ENCODE assay signal across 15 cellular contexts in the genomic region with DNA sequence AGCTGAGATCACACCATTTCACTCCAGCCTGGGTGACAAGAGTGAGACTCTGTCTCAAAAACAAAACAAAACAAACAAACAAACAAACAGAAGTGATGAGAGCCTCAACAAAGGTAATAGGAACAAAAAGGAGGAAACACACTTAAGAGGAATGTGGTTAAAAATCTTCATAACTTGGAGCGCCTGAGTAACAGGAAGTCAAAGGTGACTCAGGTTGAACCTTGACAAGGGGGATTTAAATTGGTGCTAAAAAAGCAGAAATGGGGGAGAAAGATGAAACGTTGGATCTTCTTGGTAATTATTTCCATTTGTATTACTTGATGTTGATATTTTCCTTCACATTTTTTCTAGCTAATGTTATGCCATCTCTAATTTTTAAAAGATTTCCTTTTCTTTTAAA.
DNase-seq lines count a peak whose midpoint lies in the region; ATAC-seq, FAIRE-seq and TF ChIP-seq lines count a peak whose summit lies in the region.
"Had no signal": no experiment of that assay in that cellular context is flagged by ENCODE, and none has a peak within 500 bp of the region (broad histone marks: within the 10 kb centered on the region; RNA-seq: fewer than 3 reads in every experiment).

No MANE protein-coding gene starts in this region.

- WGBS in mesendoderm (ENCODE audit: extremely low coverage, insufficient coverage, low lambda C conversion rate) = no CpG with 5 or more reads among the region's 2 CpGs

- no peak overlapping the region for H2AFZ ChIP-seq in PC-3 (ENCODE audit: low read length)
- H2AFZ ChIP-seq in endothelial cell of umbilical vein (ENCODE audit: low read depth, low read length) = no peak overlapping the region
- H2AFZ ChIP-seq: GM23338, PC-9 had no signal

- H4K5ac ChIP-seq in mesendoderm (ENCODE audit: low read length) = no peak overlapping the region

- H3K4me3 ChIP-seq in PC-3 (ENCODE audit: low read length) (no peak overlapping the region), endothelial cell of umbilical vein (replicated peaks in 1 of 3; ENCODE audit: insufficient read depth in 1 of 3, low read depth in 1 of 3, low read length in 3 of 3) (no peak overlapping the region), mesendoderm (ENCODE audit: low read length) (no peak overlapping the region)
- H3K4me3 ChIP-seq: GM23338, PC-9 had no signal

- H3K4me2 ChIP-seq in PC-3 (ENCODE audit: low read length) = no peak overlapping the region
- no peak overlapping the region for H3K4me2 ChIP-seq in endothelial cell of umbilical vein (ENCODE audit: insufficient read depth, low read length)
- no peak overlapping the region for H3K4me2 ChIP-seq in mesendoderm (ENCODE audit: low read length)
- H3K4me2 ChIP-seq: GM23338, PC-9 had no signal

- no peak overlapping the region for H3K18ac ChIP-seq in mesendoderm (ENCODE audit: low read length)

- H2BK120ac ChIP-seq in mesendoderm (ENCODE audit: low read depth, low read length) = no peak overlapping the region

- no peak overlapping the region for H2BK5ac ChIP-seq in mesendoderm (ENCODE audit: low read length)

- H3K36me3 ChIP-seq in PC-3 (ENCODE audit: low read depth, low read length) (no peaks in the 10 kb centered on the region), endothelial cell of umbilical vein (ENCODE audit: control insufficient read depth in 2 of 2, extremely low read depth in 1 of 2, insufficient read depth in 2 of 2, low read length in 2 of 2) (no peaks in the 10 kb centered on the region), mesendoderm (ENCODE audit: control insufficient read depth, insufficient read depth, low read length) (no peaks in the 10 kb centered on the region)

- H3K4me1 ChIP-seq in PC-3 (ENCODE audit: insufficient read depth, low read length) (peaks cover 3% of the 10 kb centered on the region; the same call in 1 of the 2 replicates), endothelial cell of umbilical vein (ENCODE audit: control insufficient read depth, extremely low read depth, insufficient read depth, low read length) (peaks cover 3% of the 10 kb centered on the region), mesendoderm (ENCODE audit: control insufficient read depth, low read depth, low read length) (peaks cover 2% of the 10 kb centered on the region)

- H3K9ac ChIP-seq in PC-3 (ENCODE audit: low read length) (no peak overlapping the region), endothelial cell of umbilical vein (replicated peaks; ENCODE audit: extremely low read depth, insufficient read depth, low read length) (no peak overlapping the region), mesendoderm (ENCODE audit: low read length) (no peak overlapping the region)

- H3K27ac ChIP-seq in PC-3 (ENCODE audit: low read length) (no peak overlapping the region), endothelial cell of umbilical vein (ENCODE audit: insufficient read depth, low read depth, low read length) (no peak overlapping the region), mesendoderm (ENCODE audit: low read depth, low read length) (no peak overlapping the region)

- BruUV-seq in PC-3 (replicated peaks; lab: Mats Ljungman, UMichigan) (no TSS peak), endothelial cell of umbilical vein (replicated peaks; lab: Mats Ljungman, UMichigan) (no TSS peak)

- H3K27me3 ChIP-seq in PC-3 (ENCODE audit: low read length) (no peaks in the 10 kb centered on the region), endothelial cell of umbilical vein (ENCODE audit: control insufficient read depth in 2 of 2, insufficient read depth in 2 of 2, low read length in 2 of 2) (no peaks in the 10 kb centered on the region), mesendoderm (ENCODE audit: insufficient read depth, low read length, poor library complexity) (no peaks in the 10 kb centered on the region)

- H3K9me2 ChIP-seq in PC-3 (replicated peaks; ENCODE audit: low read length) = no peaks in the 10 kb centered on the region

- no peak overlapping the region for H2AK5ac ChIP-seq in mesendoderm (ENCODE audit: low read length)

- dilution Hi-C loops in endothelial cell of umbilical vein (cut with MboI; ENCODE audit: extremely low pct_ligation_motif_present, low sequenced_read_pairs) = no loop called here

- POLR2A ChIA-PET in PC-3 (lab: Charles Lee; ENCODE audit: unreplicated experiment) (no interaction called here), endothelial cell of umbilical vein (lab: Charles Lee) (no interaction called here)

- intact Hi-C loops in PC-3 (cut with micrococcal nuclease) = no loop called here
- intact Hi-C loops in endothelial cell of umbilical vein (cut with micrococcal nuclease) = no loop called here

- no peak overlapping the region for H3K23ac ChIP-seq in mesendoderm (ENCODE audit: low read length)

- peak overlapping the region; percentile 57 for H2BK15ac ChIP-seq in mesendoderm (replicated peaks; ENCODE audit: low read depth)

- H4K20me1 ChIP-seq in PC-3 (ENCODE audit: low read length) (no peaks in the 10 kb centered on the region), endothelial cell of umbilical vein (replicated peaks; ENCODE audit: control insufficient read depth, extremely low read depth, insufficient read depth, low read length) (no peaks in the 10 kb centered on the region)

- no peaks in the 10 kb centered on the region for H3K9me1 ChIP-seq in endothelial cell of umbilical vein (replicated peaks; ENCODE audit: control insufficient read depth, extremely low read depth, insufficient read depth, low read length)

- H3K9me3 ChIP-seq in PC-3 (ENCODE audit: low read length) (no peaks in the 10 kb centered on the region), endothelial cell of umbilical vein (replicated peaks; ENCODE audit: control insufficient read depth, insufficient read depth, low read length) (no peaks in the 10 kb centered on the region)

- H3K79me1 ChIP-seq in mesendoderm (ENCODE audit: low read length) = no peaks in the 10 kb centered on the region

- no peak overlapping the region for H3K56ac ChIP-seq in mesendoderm (ENCODE audit: low read length)

- TF ChIP-seq CTCF in PC-3 (conservative IDR thresholded peaks at IDR 0.05; ENCODE audit: low read depth, low read length) = no peak
- no peak for TF ChIP-seq CTCF in endothelial cell of umbilical vein (IDR thresholded peaks at IDR 0.05; ENCODE audit: extremely low read depth in 1 of 2, insufficient read depth in 1 of 2, low read depth in 1 of 2, low read length in 2 of 2)

- H3F3A ChIP-seq in PC-3 (ENCODE audit: low read length, unreplicated experiment) = no peaks in the 10 kb centered on the region

- DNase-seq in H54 (ENCODE audit: insufficient read length, low spot score) = peak; percentile 5
- peak; percentile 8 for DNase-seq in PC-3
- DNase-seq in endothelial cell of umbilical vein (ENCODE audit: low read depth, low spot score) = no peak
- DNase-seq in mesendoderm = no peak
- DNase-seq in central memory CD4-positive, alpha-beta T cell = no peak
- no peak for DNase-seq in activated effector memory CD4-positive, alpha-beta T cell treated with anti-CD3 and anti-CD28 coated beads, Interleukin-2, amount 50 U/mL, for 16 hours
- DNase-seq: Calu3; CD4-positive, alpha-beta memory T cell; DMS53; Karpas-422; NCI-H187 treated with DMSO at 0.1 percent for 48 hours; NK-92 treated with Interleukin-12 subunit alpha and Interleukin-12 subunit beta, amount 100 ng/mL, for 24 hours; PC-9 had no signal

- H3K4ac ChIP-seq in mesendoderm (ENCODE audit: low read depth, low read length) = no peak overlapping the region

- FAIRE-seq in H54 (lab: Jason Lieb, UNC) (peak; percentile 15), endothelial cell of umbilical vein (lab: Jason Lieb, UNC) (peak; percentile 31)

- CTCF ChIA-PET in PC-3 (lab: Charles Lee) = no interaction called here
- CTCF ChIA-PET in endothelial cell of umbilical vein (lab: Charles Lee) = interaction anchor here (1.0 to 1.2 kb wide), 3 partner anchors 9 to 23 kb away, joined by 3 to 5 read pairs (median 3); no protein-coding TSS in a partner anchor

- TF ChIP-seq POLR2A in H54 (IDR thresholded peaks at IDR 0.05; ENCODE audit: low read depth, low read length) = no peak
- no peak for TF ChIP-seq POLR2A in endothelial cell of umbilical vein (IDR thresholded peaks at IDR 0.05; ENCODE audit: low read depth, low read length)

- no peaks in the 10 kb centered on the region for H3K79me2 ChIP-seq in PC-3 (ENCODE audit: low read length)
- H3K79me2 ChIP-seq in endothelial cell of umbilical vein (ENCODE audit: control insufficient read depth, insufficient read depth, low read length) = no peaks in the 10 kb centered on the region
- H3K79me2 ChIP-seq in mesendoderm (ENCODE audit: control insufficient read depth, insufficient read depth, low read length) = no peaks in the 10 kb centered on the region

- H4K8ac ChIP-seq in mesendoderm (ENCODE audit: low read depth, low read length) = no peak overlapping the region

- ATAC-seq in PC-3 (no peak), HG03520 (IDR thresholded peaks at IDR 0.05; ENCODE audit: unreplicated experiment) (no peak)
- ATAC-seq: GM23338 had no signal

TF ChIP-seq in endothelial cell of umbilical vein, 7 proteins besides CTCF, POLR2A, EP300 and RAD21:
- TF ChIP-seq POLR2AphosphoS5 (IDR thresholded peaks at IDR 0.05; ENCODE audit: insufficient read depth, low read depth, low read length) = no peak
- no peak for TF ChIP-seq JUN (IDR thresholded peaks at IDR 0.05; ENCODE audit: borderline replicate concordance, insufficient read depth, insufficient read length, low read depth)
- TF ChIP-seq FOS (IDR thresholded peaks at IDR 0.05; ENCODE audit: borderline replicate concordance, insufficient read depth, low read length) = no peak
- no peak for TF ChIP-seq GATA2 (IDR thresholded peaks at IDR 0.05; ENCODE audit: insufficient read depth, insufficient read length, low read depth, low read length)
- TF ChIP-seq, protein P1, sequence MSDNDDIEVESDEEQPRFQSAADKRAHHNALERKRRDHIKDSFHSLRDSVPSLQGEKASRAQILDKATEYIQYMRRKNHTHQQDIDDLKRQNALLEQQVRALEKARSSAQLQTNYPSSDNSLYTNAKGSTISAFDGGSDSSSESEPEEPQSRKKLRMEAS (IDR thresholded peaks at IDR 0.05; ENCODE audit: insufficient read depth, insufficient read length) = no peak
- no peak for TF ChIP-seq MYC (IDR thresholded peaks at IDR 0.05; ENCODE audit: low read depth, low read length)
- no peak for TF ChIP-seq EZH2 (IDR thresholded peaks at IDR 0.05; ENCODE audit: borderline replicate concordance, low read depth, low read length, severe bottlenecking)
TF ChIP-seq in endothelial cell of umbilical vein: peak in this region for 0.

Comparison
In these comparisons a context has a peak if more than half of its experiments do, and no peak if none do; other contexts are left out.
1. DNase-seq: peak in H54 (single experiment) and PC-3 (single experiment); none in endothelial cell of umbilical vein (single experiment), mesendoderm (single experiment), central memory CD4-positive, alpha-beta T cell (single experiment) and activated effector memory CD4-positive, alpha-beta T cell treated with anti-CD3 and anti-CD28 coated beads, Interleukin-2, amount 50 U/mL, for 16 hours (single experiment).